ENCODE assay signal across 7 cellular contexts in genomic region chr12:10701226-10701681, GRCh38. TPM values are rescaled to one million over a fixed set of nuclear protein-coding genes. Genes with fewer than 3 reads are reported as not detected.
A peak's percentile ranks its signal among the peaks of the same experiment; 100 is the strongest.
DNase-seq lines count a peak whose midpoint lies in the region; ATAC-seq and TF ChIP-seq lines count a peak whose summit lies in the region.

No MANE protein-coding gene starts in this region.

- H3K27ac ChIP-seq in upper lobe of right lung, result no peak overlapping the region

- H3K27ac Mint-ChIP-seq in stimulated activated memory B cell treated with anti-CD40 and anti-IgM and Interleukin-4, amounts not matched to agents 10 μg/mL and 1 μg/mL and 100 μg/mL, for 72 hours, result peak overlapping the region; percentile 15

- H3K36me3 ChIP-seq in adipocyte (ENCODE audit: control insufficient read depth, insufficient read depth, low read length, severe bottlenecking) (peaks cover 97% of the 10 kb centered on the region), upper lobe of right lung (peaks cover 96% of the 10 kb centered on the region)

- intact Hi-C loops in upper lobe of right lung (cut with DNase I), result no loop called here

- H3K9me3 Mint-ChIP-seq in stimulated activated memory B cell treated with anti-CD40 and anti-IgM and Interleukin-4, amounts not matched to agents 10 μg/mL and 1 μg/mL and 100 μg/mL, for 72 hours, result no peaks in the 10 kb centered on the region

- H3K4me1 Mint-ChIP-seq in stimulated activated memory B cell treated with anti-CD40 and anti-IgM and Interleukin-4, amounts not matched to agents 10 μg/mL and 1 μg/mL and 100 μg/mL, for 72 hours, result peaks cover 8% of the 10 kb centered on the region

- peaks cover 22% of the 10 kb centered on the region for H3K4me1 ChIP-seq in adipocyte (ENCODE audit: control insufficient read depth, insufficient read depth, low read length)
- H3K4me1 ChIP-seq in upper lobe of right lung, result no peaks in the 10 kb centered on the region

- H3K4me3 Mint-ChIP-seq in stimulated activated memory B cell treated with anti-CD40 and anti-IgM and Interleukin-4, amounts not matched to agents 10 μg/mL and 1 μg/mL and 100 μg/mL, for 72 hours, result no peak overlapping the region

- H3K9me3 ChIP-seq in adipocyte (ENCODE audit: control insufficient read depth, low read length) (no peaks in the 10 kb centered on the region), upper lobe of right lung (no peaks in the 10 kb centered on the region)

- DNase-seq in adipocyte (ENCODE audit: low read depth), result peak; percentile 78
- DNase-seq in upper lobe of right lung, result no peak
- DNase-seq in NCI-H1105 treated with DMSO at 0.1 percent for 48 hours (lab: John Stamatoyannopoulos, UW), result no peak
- no peak for DNase-seq in T1000 (lab: John Stamatoyannopoulos, UW)

- H3K27me3 ChIP-seq in adipocyte (replicated peaks; ENCODE audit: control insufficient read depth, insufficient read depth, low read length), result no peaks in the 10 kb centered on the region
- no peaks in the 10 kb centered on the region for H3K27me3 ChIP-seq in upper lobe of right lung

- H3K27me3 Mint-ChIP-seq in stimulated activated memory B cell treated with anti-CD40 and anti-IgM and Interleukin-4, amounts not matched to agents 10 μg/mL and 1 μg/mL and 100 μg/mL, for 72 hours, result no peaks in the 10 kb centered on the region

- ATAC-seq in GM19452 (IDR thresholded peaks at IDR 0.05; ENCODE audit: unreplicated experiment) (peak; percentile 62), HG03432 (IDR thresholded peaks at IDR 0.05; ENCODE audit: unreplicated experiment) (peak; percentile 78), upper lobe of right lung (no peak)
- ATAC-seq in stimulated activated memory B cell treated with anti-CD40 and anti-IgM and Interleukin-4, amounts not matched to agents 10 μg/mL and 1 μg/mL and 100 μg/mL, for 72 hours, result no peak

- TF ChIP-seq CTCF in upper lobe of right lung (IDR thresholded peaks at IDR 0.05), result no peak

- H3K36me3 Mint-ChIP-seq in stimulated activated memory B cell treated with anti-CD40 and anti-IgM and Interleukin-4, amounts not matched to agents 10 μg/mL and 1 μg/mL and 100 μg/mL, for 72 hours, result no peaks in the 10 kb centered on the region

- H3K4me3 ChIP-seq in adipocyte (ENCODE audit: low read length) (peak overlapping the region; percentile 56), upper lobe of right lung (no peak overlapping the region)

- peak overlapping the region; percentile 54 for H3K9ac ChIP-seq in adipocyte (ENCODE audit: low read length)

RNA-seq across cellular contexts. Expression of gene YBX3, which starts 21.9 kb away (rescaled TPM):
- total RNA-seq in upper lobe of right lung, result 292 TPM

RNA-seq across cellular contexts. Expression of gene STYK1, which starts 27.4 kb away (rescaled TPM):
- 0.93 TPM for total RNA-seq in upper lobe of right lung

Comparison
In these comparisons a context has a peak if more than half of its experiments do, and no peak if none do; other contexts are left out.
1. ATAC-seq: peak in GM19452 (single experiment) and HG03432 (single experiment); none in stimulated activated memory B cell treated with anti-CD40 and anti-IgM and Interleukin-4, amounts not matched to agents 10 μg/mL and 1 μg/mL and 100 μg/mL, for 72 hours (single experiment) and upper lobe of right lung (single experiment).